ENCODE assay signal across 18 cellular contexts in the genomic region with DNA sequence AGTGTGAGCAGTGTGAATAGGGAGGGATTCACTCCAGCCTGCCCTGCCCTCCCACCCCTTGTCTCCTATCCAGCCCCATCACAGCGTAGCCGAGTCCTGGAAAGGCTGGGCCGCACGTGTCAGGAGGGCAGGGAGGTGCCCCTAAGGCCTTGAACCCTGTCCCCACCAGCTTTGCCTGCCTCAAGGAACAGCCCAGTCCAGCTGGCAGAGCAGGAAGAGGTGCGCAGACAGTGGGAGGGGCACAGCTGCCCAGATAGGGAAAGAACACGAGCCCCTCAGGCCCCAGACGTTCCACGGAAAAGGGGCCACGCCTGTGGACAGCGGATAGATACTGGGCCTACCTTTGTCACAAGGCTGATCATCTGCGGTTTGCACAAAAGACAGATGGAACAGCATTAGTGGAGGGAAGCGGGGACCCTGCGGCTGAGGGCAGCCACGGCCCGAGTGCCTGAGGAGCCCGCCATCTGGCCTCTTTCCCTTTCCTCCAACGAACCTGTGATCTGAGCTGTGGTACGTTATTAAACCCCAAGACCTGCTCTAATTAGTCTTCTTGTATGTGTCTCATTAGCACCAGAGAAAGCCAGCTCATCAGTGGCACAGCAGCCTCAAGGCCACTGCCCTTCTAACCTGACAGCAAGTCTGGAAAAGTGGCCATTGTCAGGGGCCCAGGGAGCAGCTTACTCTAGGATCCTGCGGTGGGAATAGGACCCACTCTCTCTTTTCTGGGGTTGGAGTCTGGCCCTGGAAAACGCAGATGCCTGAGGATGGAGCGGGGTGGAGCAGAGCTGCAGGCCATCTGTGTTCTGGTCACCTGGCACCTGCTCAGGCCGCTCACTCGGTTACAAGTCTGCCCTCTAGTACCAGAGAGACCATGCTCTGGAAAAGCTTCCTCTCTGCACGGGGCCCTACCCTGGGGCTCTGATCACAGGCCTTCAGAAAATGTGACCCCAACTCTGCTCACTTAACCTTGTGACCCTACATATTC. TPM values are rescaled to one million over a fixed set of nuclear protein-coding genes. Genes with fewer than 3 reads are reported as not detected.
"Had no signal": no experiment of that assay in that cellular context is flagged by ENCODE, and none has a peak within 500 bp of the region (broad histone marks: within the 10 kb centered on the region; RNA-seq: fewer than 3 reads in every experiment).

No MANE protein-coding gene starts in this region.

- DNase-seq: activated CD4-positive, alpha-beta memory T cell treated with anti-CD3 and anti-CD28 coated beads for 36 hours; activated CD4-positive, alpha-beta T cell treated with anti-CD3 and anti-CD28 coated beads for 36 hours; activated naive CD4-positive, alpha-beta T cell treated with Interleukin-2 at 50 U/mL for 16 hours; body of pancreas; central memory CD4-positive, alpha-beta T cell; effector CD4-positive, alpha-beta T cell; stimulated activated CD4-positive, alpha-beta T cell treated with anti-CD3 and anti-CD28 coated beads, Interleukin-2, amount 100 ng/mL, for 24 hours; stimulated activated naive CD4-positive, alpha-beta T cell treated with Interleukin-2 at 50 U/mL for 16 hours; T-helper 17 cell; tibial artery had no signal

- FAIRE-seq: frontal cortex had no signal

- H3K4me3 ChIP-seq: body of pancreas, tibial artery had no signal

- H3K27me3 ChIP-seq: body of pancreas, tibial artery had no signal

- H3K4me1 ChIP-seq: body of pancreas, parathyroid adenoma had no signal

- H3K27ac ChIP-seq: body of pancreas, parathyroid adenoma, tibial artery, VCaP had no signal

- H3K9ac ChIP-seq: parathyroid adenoma had no signal

- H3K9me3 ChIP-seq: body of pancreas, tibial artery had no signal

- H2AFZ ChIP-seq: parathyroid adenoma had no signal

- ATAC-seq: activated CD4-positive, alpha-beta T cell treated with anti-CD3 and anti-CD28 coated beads for 36 hours; activated T-helper 17 cell treated with anti-CD3 and anti-CD28 coated beads, Interleukin-2, amount 50 U/mL, for 72 hours; body of pancreas; natural killer cell treated with Interleukin-12 subunit alpha and Interleukin-12 subunit beta and Interleukin-15 and Interleukin-18, amount 100 ng/mL, for 72 hours; T-helper 17 cell had no signal

- H3K79me2 ChIP-seq: parathyroid adenoma had no signal

RNA-seq across cellular contexts. Expression of gene MPP3, which starts 16.3 kb away (rescaled TPM):
- total RNA-seq: natural killer cell treated with Interleukin-12 subunit alpha and Interleukin-12 subunit beta and Interleukin-15 and Interleukin-18, amount 100 ng/mL, for 72 hours had no signal

RNA-seq across cellular contexts. Expression of gene CD300LG, which starts 30.3 kb away (rescaled TPM):
- total RNA-seq: activated CD4-positive, alpha-beta memory T cell treated with anti-CD3 and anti-CD28 coated beads for 36 hours; activated CD4-positive, alpha-beta T cell treated with anti-CD3 and anti-CD28 coated beads for 36 hours; activated T-helper 17 cell treated with anti-CD3 and anti-CD28 coated beads, Interleukin-2, amount 50 U/mL, for 72 hours; frontal cortex; kidney epithelial cell; natural killer cell treated with Interleukin-12 subunit alpha and Interleukin-12 subunit beta and Interleukin-15 and Interleukin-18, amount 100 ng/mL, for 72 hours; T-helper 17 cell had no signal

RNA-seq across cellular contexts. Expression of gene CFAP97D1, which starts 36.4 kb away (rescaled TPM):
- total RNA-seq: activated CD4-positive, alpha-beta memory T cell treated with anti-CD3 and anti-CD28 coated beads for 36 hours; activated CD4-positive, alpha-beta T cell treated with anti-CD3 and anti-CD28 coated beads for 36 hours; activated T-helper 17 cell treated with anti-CD3 and anti-CD28 coated beads, Interleukin-2, amount 50 U/mL, for 72 hours; body of pancreas; frontal cortex; kidney epithelial cell; natural killer cell treated with Interleukin-12 subunit alpha and Interleukin-12 subunit beta and Interleukin-15 and Interleukin-18, amount 100 ng/mL, for 72 hours; T-helper 17 cell; urinary bladder had no signal

RNA-seq across cellular contexts. Expression of gene SOST, which starts 58.0 kb away (rescaled TPM):
- total RNA-seq: activated CD4-positive, alpha-beta memory T cell treated with anti-CD3 and anti-CD28 coated beads for 36 hours; activated CD4-positive, alpha-beta T cell treated with anti-CD3 and anti-CD28 coated beads for 36 hours; activated T-helper 17 cell treated with anti-CD3 and anti-CD28 coated beads, Interleukin-2, amount 50 U/mL, for 72 hours; body of pancreas; frontal cortex; kidney epithelial cell; natural killer cell treated with Interleukin-12 subunit alpha and Interleukin-12 subunit beta and Interleukin-15 and Interleukin-18, amount 100 ng/mL, for 72 hours; T-helper 17 cell had no signal
- polyA plus RNA-seq: esophagus, urinary bladder had no signal
